In genomic region chr1:236150972-236151371, GRCh38 we compare ENCODE assay signal across 1 cellular context.
TF ChIP-seq lines count a peak whose summit lies in the region.

No MANE protein-coding gene starts in this region.

TF ChIP-seq in K562, 482 proteins besides CTCF, POLR2A, EP300 and RAD21:
- TF ChIP-seq, protein P1, sequence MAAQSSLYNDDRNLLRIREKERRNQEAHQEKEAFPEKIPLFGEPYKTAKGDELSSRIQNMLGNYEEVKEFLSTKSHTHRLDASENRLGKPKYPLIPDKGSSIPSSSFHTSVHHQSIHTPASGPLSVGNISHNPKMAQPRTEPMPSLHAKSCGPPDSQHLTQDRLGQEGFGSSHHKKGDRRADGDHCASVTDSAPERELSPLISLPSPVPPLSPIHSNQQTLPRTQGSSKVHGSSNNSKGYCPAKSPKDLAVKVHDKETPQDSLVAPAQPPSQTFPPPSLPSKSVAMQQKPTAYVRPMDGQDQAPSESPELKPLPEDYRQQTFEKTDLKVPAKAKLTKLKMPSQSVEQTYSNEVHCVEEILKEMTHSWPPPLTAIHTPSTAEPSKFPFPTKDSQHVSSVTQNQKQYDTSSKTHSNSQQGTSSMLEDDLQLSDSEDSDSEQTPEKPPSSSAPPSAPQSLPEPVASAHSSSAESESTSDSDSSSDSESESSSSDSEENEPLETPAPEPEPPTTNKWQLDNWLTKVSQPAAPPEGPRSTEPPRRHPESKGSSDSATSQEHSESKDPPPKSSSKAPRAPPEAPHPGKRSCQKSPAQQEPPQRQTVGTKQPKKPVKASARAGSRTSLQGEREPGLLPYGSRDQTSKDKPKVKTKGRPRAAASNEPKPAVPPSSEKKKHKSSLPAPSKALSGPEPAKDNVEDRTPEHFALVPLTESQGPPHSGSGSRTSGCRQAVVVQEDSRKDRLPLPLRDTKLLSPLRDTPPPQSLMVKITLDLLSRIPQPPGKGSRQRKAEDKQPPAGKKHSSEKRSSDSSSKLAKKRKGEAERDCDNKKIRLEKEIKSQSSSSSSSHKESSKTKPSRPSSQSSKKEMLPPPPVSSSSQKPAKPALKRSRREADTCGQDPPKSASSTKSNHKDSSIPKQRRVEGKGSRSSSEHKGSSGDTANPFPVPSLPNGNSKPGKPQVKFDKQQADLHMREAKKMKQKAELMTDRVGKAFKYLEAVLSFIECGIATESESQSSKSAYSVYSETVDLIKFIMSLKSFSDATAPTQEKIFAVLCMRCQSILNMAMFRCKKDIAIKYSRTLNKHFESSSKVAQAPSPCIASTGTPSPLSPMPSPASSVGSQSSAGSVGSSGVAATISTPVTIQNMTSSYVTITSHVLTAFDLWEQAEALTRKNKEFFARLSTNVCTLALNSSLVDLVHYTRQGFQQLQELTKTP (IDR thresholded peaks at IDR 0.05; ENCODE audit: low read depth in 1 of 2, partially characterized antibody in 2 of 2), result no peak
- TF ChIP-seq TFE3 (CRISPR knock-in tag; IDR thresholded peaks at IDR 0.05), result peak; percentile 73
